In the genomic region with DNA sequence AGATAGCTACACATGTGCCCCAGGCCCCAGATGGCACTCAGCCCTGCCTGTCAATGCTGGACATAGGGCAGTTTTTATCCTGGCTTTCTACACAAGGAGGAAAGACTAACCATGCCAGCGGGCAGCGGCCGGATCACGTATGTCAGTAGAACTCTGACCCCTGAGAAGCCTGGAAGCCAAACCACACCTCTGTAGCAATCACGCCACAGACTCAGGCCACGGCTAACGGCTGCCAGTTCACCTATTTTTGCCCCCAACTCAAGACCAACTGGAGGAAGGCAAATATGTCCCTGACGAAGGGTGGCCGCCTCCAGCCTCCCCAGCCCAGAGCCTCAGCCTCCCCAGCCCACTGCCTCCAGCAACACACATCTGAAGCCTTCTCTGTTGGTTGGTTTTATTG, we compare ENCODE assay signal across 23 cellular contexts. TPM values are rescaled to one million over a fixed set of nuclear protein-coding genes. Genes with fewer than 3 reads are reported as not detected.
DNase-seq lines count a peak whose midpoint lies in the region; ATAC-seq and TF ChIP-seq lines count a peak whose summit lies in the region.
"Had no signal": no experiment of that assay in that cellular context is flagged by ENCODE, and none has a peak within 500 bp of the region (broad histone marks: within the 10 kb centered on the region; RNA-seq: fewer than 3 reads in every experiment).

No MANE protein-coding gene starts in this region.

- no peak overlapping the region for H3K4me2 ChIP-seq in BLaER1
- H3K4me2 ChIP-seq in GM23338 = no peak overlapping the region

- H3K27ac ChIP-seq in heart right ventricle (peak overlapping the region in 2 of 10 donors; percentile 25 to 46), BLaER1 (no peak overlapping the region), GM23338 (ENCODE audit: low read depth) (no peak overlapping the region)
- no peak overlapping the region for H3K27ac ChIP-seq in CD8-positive, alpha-beta memory T cell (ENCODE audit: low read depth, low read length)

- no peaks in the 10 kb centered on the region for H3F3A ChIP-seq in GM23338 (replicated peaks; ENCODE audit: low read depth)

- H3K4me1 ChIP-seq in heart right ventricle (peaks cover 0 to 46% (median 20%) of the 10 kb centered on the region in 9 donors), BLaER1 (peaks cover 55% of the 10 kb centered on the region), GM23338 (ENCODE audit: insufficient read depth) (no peaks in the 10 kb centered on the region)
- H3K4me1 ChIP-seq in CD8-positive, alpha-beta memory T cell (ENCODE audit: insufficient read depth, low read length) = no peaks in the 10 kb centered on the region

- CTCF ChIA-PET in CD8-positive, alpha-beta memory T cell (lab: Charles Lee) = no interaction called here

- POLR2A ChIA-PET in CD8-positive, alpha-beta memory T cell (lab: Charles Lee) = no interaction called here

- DNase-seq in Right ventricle myocardium inferior (ENCODE audit: missing footprints) = peak; percentile 66
- DNase-seq in heart right ventricle = no peak
- peak; percentile 93 for DNase-seq in left lobe of liver (ENCODE audit: low spot score)
- DNase-seq in posterior vena cava (ENCODE audit: low spot score) = peak; percentile 73
- no peak for DNase-seq in CD8-positive, alpha-beta memory T cell
- DNase-seq in AG08395 (ENCODE audit: low spot score) = no peak
- no peak for DNase-seq in GM23338 (ENCODE audit: low spot score)
- DNase-seq: 8988T; ACHN; CD4-positive, CD25-positive, alpha-beta regulatory T cell; NCI-H1092; NCI-H1436; NCI-H187; NCI-H2081 treated with DMSO at 0.1 percent for 48 hours; NCI-H2171; NCI-H226; NCI-H510A; NCI-H69; RPMI8226; SHP77 treated with DMSO at 0.1 percent for 48 hours had no signal

- no peaks in the 10 kb centered on the region for H4K20me1 ChIP-seq in BLaER1
- H4K20me1 ChIP-seq in GM23338 (replicated peaks; ENCODE audit: insufficient read depth) = no peaks in the 10 kb centered on the region

- no peaks in the 10 kb centered on the region for H3K79me2 ChIP-seq in GM23338 (replicated peaks; ENCODE audit: insufficient read depth)

- 74 to 76% methylated on average over 9 of the region's 9 CpGs for WGBS in heart right ventricle, 2 donors

- no peak for TF ChIP-seq CTCF in heart right ventricle (IDR thresholded peaks at IDR 0.05)
- TF ChIP-seq CTCF in GM23338 (conservative IDR thresholded peaks at IDR 0.05; ENCODE audit: low read depth in 2 of 2) = no peak

- no peaks in the 10 kb centered on the region for H3K4me1 Mint-ChIP-seq in CD8-positive, alpha-beta memory T cell
- no peaks in the 10 kb centered on the region for H3K4me1 Mint-ChIP-seq in GM23338

- peaks cover 0 to 3% of the 10 kb centered on the region in 2 donors for H3K27me3 Mint-ChIP-seq in CD8-positive, alpha-beta memory T cell
- peaks cover 7% of the 10 kb centered on the region for H3K27me3 Mint-ChIP-seq in GM23338 (ENCODE audit: insufficient read depth, low read depth, poor library complexity)
- H3K27me3 Mint-ChIP-seq: CD4-positive, CD25-positive, alpha-beta regulatory T cell had no signal

- H3K4me3 Mint-ChIP-seq in CD8-positive, alpha-beta memory T cell = no peak overlapping the region
- H3K4me3 Mint-ChIP-seq in GM23338 = no peak overlapping the region

- ATAC-seq in Right ventricle myocardium inferior (no peak), heart right ventricle (no peak), left lobe of liver (peak; percentile 86), GM23338 (no peak)
- ATAC-seq: GM12878, HCT116 had no signal

- H3K36me3 Mint-ChIP-seq in CD8-positive, alpha-beta memory T cell = no peaks in the 10 kb centered on the region
- H3K36me3 Mint-ChIP-seq in GM23338 (ENCODE audit: low read depth) = no peaks in the 10 kb centered on the region; the same call in 2 of the 3 replicates

- 0 out of 2 replicates have a peak overlapping the region, but pooled peaks have one; percentile 5 for H3K9ac ChIP-seq in BLaER1

- no peak overlapping the region for H3K4me3 ChIP-seq in heart right ventricle
- H3K4me3 ChIP-seq in BLaER1 = no peak overlapping the region
- no peak overlapping the region for H3K4me3 ChIP-seq in CD8-positive, alpha-beta memory T cell (ENCODE audit: low read length)
- no peak overlapping the region for H3K4me3 ChIP-seq in GM23338
- H3K4me3 ChIP-seq: GM12878 had no signal

- no peaks in the 10 kb centered on the region for H3K27me3 ChIP-seq in heart right ventricle
- H3K27me3 ChIP-seq in BLaER1 = no peaks in the 10 kb centered on the region
- no peaks in the 10 kb centered on the region for H3K27me3 ChIP-seq in CD8-positive, alpha-beta memory T cell (ENCODE audit: insufficient read depth, low read length, poor library complexity, severe bottlenecking)
- H3K27me3 ChIP-seq in GM23338 (ENCODE audit: insufficient read depth) = no peaks in the 10 kb centered on the region

- H3K9me3 ChIP-seq in heart right ventricle = peaks cover 0 to 3% (median 0%) of the 10 kb centered on the region in 11 donors
- 0 out of 2 replicates have a peak, but pooled peaks cover 3% of the 10 kb centered on the region for H3K9me3 ChIP-seq in BLaER1
- H3K9me3 ChIP-seq in CD8-positive, alpha-beta memory T cell (ENCODE audit: low read length) = no peaks in the 10 kb centered on the region

- intact Hi-C loops in Right ventricle myocardium inferior (cut with DNase I) (no loop called here), heart right ventricle (cut with DNase I) (loop anchor here in 4 of 10 donors (5.0 to 10.0 kb wide), 4 partner anchors 37 to 65 kb away; a partner anchor contains a TSS), posterior vena cava (cut with DNase I) (no loop called here)

- H3K27ac Mint-ChIP-seq in CD8-positive, alpha-beta memory T cell = no peak overlapping the region
- no peak overlapping the region for H3K27ac Mint-ChIP-seq in GM23338
- H3K27ac Mint-ChIP-seq: CD4-positive, CD25-positive, alpha-beta regulatory T cell had no signal

- no peaks in the 10 kb centered on the region for H3K9me2 ChIP-seq in GM23338 (ENCODE audit: insufficient read depth)

- no peak overlapping the region for H2AFZ ChIP-seq in GM23338

- H3K9me3 Mint-ChIP-seq in CD8-positive, alpha-beta memory T cell = no peaks in the 10 kb centered on the region
- no peaks in the 10 kb centered on the region; the same call in 1 of the 3 replicates for H3K9me3 Mint-ChIP-seq in GM23338
- H3K9me3 Mint-ChIP-seq: CD4-positive, CD25-positive, alpha-beta regulatory T cell had no signal

- H3K36me3 ChIP-seq in heart right ventricle (no peaks in the 10 kb centered on the region), BLaER1 (no peaks in the 10 kb centered on the region), GM23338 (ENCODE audit: insufficient read depth) (no peaks in the 10 kb centered on the region)
- no peaks in the 10 kb centered on the region for H3K36me3 ChIP-seq in CD8-positive, alpha-beta memory T cell (ENCODE audit: insufficient read depth, low read length)

TF ChIP-seq in GM23338, 12 proteins besides CTCF, POLR2A, EP300 and RAD21 (continues in another document):
- TF ChIP-seq, protein P1, sequence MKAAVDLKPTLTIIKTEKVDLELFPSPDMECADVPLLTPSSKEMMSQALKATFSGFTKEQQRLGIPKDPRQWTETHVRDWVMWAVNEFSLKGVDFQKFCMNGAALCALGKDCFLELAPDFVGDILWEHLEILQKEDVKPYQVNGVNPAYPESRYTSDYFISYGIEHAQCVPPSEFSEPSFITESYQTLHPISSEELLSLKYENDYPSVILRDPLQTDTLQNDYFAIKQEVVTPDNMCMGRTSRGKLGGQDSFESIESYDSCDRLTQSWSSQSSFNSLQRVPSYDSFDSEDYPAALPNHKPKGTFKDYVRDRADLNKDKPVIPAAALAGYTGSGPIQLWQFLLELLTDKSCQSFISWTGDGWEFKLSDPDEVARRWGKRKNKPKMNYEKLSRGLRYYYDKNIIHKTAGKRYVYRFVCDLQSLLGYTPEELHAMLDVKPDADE (IDR thresholded peaks at IDR 0.05) = no peak

RNA-seq across cellular contexts. Expression of a gene that starts 7.2 kb away (rescaled TPM):
- total RNA-seq in Right ventricle myocardium inferior = 531 TPM
- total RNA-seq in heart right ventricle = 100 to 1,000 TPM; 461 to 959 (median 513) TPM
- polyA plus RNA-seq in heart right ventricle = 100 to 1,000 TPM; 346 to 588 TPM
- total RNA-seq in left lobe of liver = 564 TPM
- 100 to 1,000 TPM; 616 to 784 TPM for total RNA-seq in posterior vena cava
- total RNA-seq in CD8-positive, alpha-beta memory T cell = 100 to 1,000 TPM; 176 to 189 TPM
- polyA plus RNA-seq in CD8-positive, alpha-beta memory T cell = 107 TPM
- total RNA-seq in GM23338 (2014; rRNA removed; shearing (Covaris generic)) = 290 and 346 TPM in 2 replicates
- polyA plus RNA-seq in GM23338 (2016; fragmentation: Nextera tagmentation; extraction: Ambion mirVana) = 88.6 and 95.5 TPM in 2 replicates

RNA-seq across cellular contexts. Expression of a gene that starts 30.7 kb away (rescaled TPM):
- 31.4 TPM for total RNA-seq in Right ventricle myocardium inferior
- 10 to 100 TPM; 22.0 to 46.4 (median 29.2) TPM for total RNA-seq in heart right ventricle
- polyA plus RNA-seq in heart right ventricle = 10 to 100 TPM; 56.0 to 72.3 TPM
- 24.8 TPM for total RNA-seq in left lobe of liver
- 10 to 100 TPM; 47.4 to 49.6 TPM for total RNA-seq in posterior vena cava
- 10 to 100 TPM; 79.6 to 84.1 TPM for total RNA-seq in CD8-positive, alpha-beta memory T cell
- polyA plus RNA-seq in CD8-positive, alpha-beta memory T cell = 85.6 TPM
- total RNA-seq in GM23338 (2014; rRNA removed; shearing (Covaris generic)) = 27.7 and 44.3 TPM in 2 replicates
- 27.5 and 31.3 TPM in 2 replicates for polyA plus RNA-seq in GM23338 (2016; fragmentation: Nextera tagmentation; extraction: Ambion mirVana)

Comparison
In these comparisons a context has a peak if more than half of its experiments do, and no peak if none do; other contexts are left out.
1. DNase-seq: peak in Right ventricle myocardium inferior (single experiment), left lobe of liver (single experiment) and posterior vena cava (single experiment); none in heart right ventricle (0 of 2), CD8-positive, alpha-beta memory T cell (0 of 5), AG08395 (single experiment) and GM23338 (single experiment).